In genomic region chr10:122062831-122063674, GRCh38 we compare ENCODE assay signal across 1 cellular context.
A peak's percentile ranks its signal among the peaks of the same experiment; 100 is the strongest.
TF ChIP-seq lines count a peak whose summit lies in the region.

No MANE protein-coding gene starts in this region.

TF ChIP-seq in K562, 482 proteins besides CTCF, POLR2A, EP300 and RAD21 (continued from another document):
- peak; percentile 85 for TF ChIP-seq EGR1 (conservative IDR thresholded peaks at IDR 0.05)
- TF ChIP-seq SOX6 (IDR thresholded peaks at IDR 0.05), result peak; percentile 87
- TF ChIP-seq ELF2 (CRISPR knock-in tag; IDR thresholded peaks at IDR 0.05), result no peak
- peak; percentile 81 for TF ChIP-seq VEZF1 (CRISPR knock-in tag; IDR thresholded peaks at IDR 0.05)
- peak in 1 of 2 experiments; percentile 60; a peak in 1 of 4 replicates for TF ChIP-seq RCOR1 (IDR thresholded peaks at IDR 0.05; ENCODE audit: borderline replicate concordance in 1 of 2, low read depth in 2 of 2, low read length in 2 of 2)
- peak; percentile 34 for TF ChIP-seq FOS (IDR thresholded peaks at IDR 0.05; ENCODE audit: extremely low read depth, insufficient read length)
- TF ChIP-seq ZNF639 (CRISPR knock-in tag; conservative IDR thresholded peaks at IDR 0.05 in 1 of 2, IDR thresholded peaks at IDR 0.05 in 1 of 2), result 0 out of 4 replicates have a peak, but pooled peaks of 1 of the 2 experiments have one; percentile 28
- peak; percentile 77 for TF ChIP-seq ETV1 (tag; conservative IDR thresholded peaks at IDR 0.05; ENCODE audit: low read depth)
- peak; percentile 98 to 99 for TF ChIP-seq FOXK2 (conservative IDR thresholded peaks at IDR 0.05 in 1 of 2, IDR thresholded peaks at IDR 0.05 in 1 of 2; ENCODE audit: low read depth in 2 of 2)
- TF ChIP-seq BCLAF1 (IDR thresholded peaks at IDR 0.05; ENCODE audit: borderline replicate concordance in 1 of 2, control insufficient read depth in 1 of 2, low read depth in 2 of 2, low read length in 1 of 2), result no peak
- TF ChIP-seq NR2C2 (CRISPR knock-in tag; IDR thresholded peaks at IDR 0.05), result no peak
- peak; percentile 85 for TF ChIP-seq NR2C2 (tag; IDR thresholded peaks at IDR 0.05)
- TF ChIP-seq FOXA1 (IDR thresholded peaks at IDR 0.05; ENCODE audit: borderline replicate concordance), result peak; percentile 87
- TF ChIP-seq CBFA2T3 (IDR thresholded peaks at IDR 0.05), result 0 out of 2 replicates have a peak, but pooled peaks have one; percentile 13
- TF ChIP-seq MNT (conservative IDR thresholded peaks at IDR 0.05), result peak; percentile 49 to 82; a peak in 3 of 4 replicates
- peak; percentile 97 for TF ChIP-seq FOXP1 (CRISPR knock-in tag; IDR thresholded peaks at IDR 0.05)
- TF ChIP-seq NCOR1 (IDR thresholded peaks at IDR 0.05), result peak; percentile 53
- TF ChIP-seq RB1 (IDR thresholded peaks at IDR 0.05; ENCODE audit: low read depth), result no peak
- peak; percentile 71; the same call in 1 of the 2 replicates for TF ChIP-seq BCOR (IDR thresholded peaks at IDR 0.05)
- no peak for TF ChIP-seq CREB3 (tag; conservative IDR thresholded peaks at IDR 0.05; ENCODE audit: low read depth)
- peak; percentile 69 to 74; a peak in 3 of 4 replicates for TF ChIP-seq KDM1A (IDR thresholded peaks at IDR 0.05)
- TF ChIP-seq CTBP1 (IDR thresholded peaks at IDR 0.05; ENCODE audit: borderline replicate concordance), result peak; percentile 65
- no peak for TF ChIP-seq TAL1 (IDR thresholded peaks at IDR 0.05)
- TF ChIP-seq NEUROD1 (IDR thresholded peaks at IDR 0.05; ENCODE audit: borderline replicate concordance, low read depth, low read length, partially characterized antibody), result peak; percentile 61
- TF ChIP-seq ZBTB40 (IDR thresholded peaks at IDR 0.05), result 0 out of 2 replicates have a peak, but pooled peaks have one; percentile 31
- no peak for TF ChIP-seq ZBTB40 (CRISPR knock-in tag; IDR thresholded peaks at IDR 0.05)
- peak; percentile 76 for TF ChIP-seq PKNOX1 (IDR thresholded peaks at IDR 0.05)
- TF ChIP-seq E2F6 (IDR thresholded peaks at IDR 0.05; ENCODE audit: borderline replicate concordance in 1 of 2, extremely low read depth in 1 of 2, insufficient read depth in 1 of 2, insufficient read length in 1 of 2, low read depth in 1 of 2, low read length in 1 of 2, poor library complexity in 1 of 2, severe bottlenecking in 1 of 2), result peak in 1 of 2 experiments; percentile 27
- no peak for TF ChIP-seq STAT5B (CRISPR knock-in tag; IDR thresholded peaks at IDR 0.05)
- no peak for TF ChIP-seq NFATC3 (IDR thresholded peaks at IDR 0.05)
- 0 out of 2 replicates have a peak, but pooled peaks have one; percentile 20 for TF ChIP-seq RNF2 (IDR thresholded peaks at IDR 0.05)
- 0 out of 2 replicates have a peak, but pooled peaks have one; percentile 12 for TF ChIP-seq ZFX (CRISPR knock-in tag; IDR thresholded peaks at IDR 0.05)
- TF ChIP-seq SMARCC2 (IDR thresholded peaks at IDR 0.05; ENCODE audit: low read depth), result peak; percentile 52; the same call in 1 of the 2 replicates
- peak; percentile 55 for TF ChIP-seq RAD51 (IDR thresholded peaks at IDR 0.05; ENCODE audit: borderline replicate concordance, low read depth)
- peak; percentile 76 to 77; a peak in 3 of 4 replicates for TF ChIP-seq MAZ (CRISPR knock-in tag; conservative IDR thresholded peaks at IDR 0.05 in 1 of 2, IDR thresholded peaks at IDR 0.05 in 1 of 2)
- TF ChIP-seq SMARCE1 (IDR thresholded peaks at IDR 0.05), result peak; percentile 88
- TF ChIP-seq SMAD4 (CRISPR knock-in tag; conservative IDR thresholded peaks at IDR 0.05), result 0 out of 2 replicates have a peak, but pooled peaks have one; percentile 19
- TF ChIP-seq ZNF589 (CRISPR knock-in tag; IDR thresholded peaks at IDR 0.05; ENCODE audit: low read depth), result 0 out of 2 replicates have a peak, but pooled peaks have one; percentile 37
- peak; percentile 64 to 70 for TF ChIP-seq NRF1 (conservative IDR thresholded peaks at IDR 0.05 in 1 of 2, IDR thresholded peaks at IDR 0.05 in 1 of 2)
- peak; percentile 81 for TF ChIP-seq ARID1B (IDR thresholded peaks at IDR 0.05)
- TF ChIP-seq FOXA3 (CRISPR knock-in tag; conservative IDR thresholded peaks at IDR 0.05 in 1 of 2, IDR thresholded peaks at IDR 0.05 in 1 of 2), result peak; percentile 91 to 93
- TF ChIP-seq GTF2F1 (IDR thresholded peaks at IDR 0.05; ENCODE audit: low read depth, low read length), result no peak
- TF ChIP-seq DPF2 (IDR thresholded peaks at IDR 0.05), result peak; percentile 89
TF ChIP-seq in K562: peak in this region for 62.
